ENCODE assay signal across 1 cellular context in genomic region chr2:29392774-29393173, GRCh38.
TF ChIP-seq lines count a peak whose summit lies in the region.

No MANE protein-coding gene starts in this region.

TF ChIP-seq in HepG2, 621 proteins besides CTCF, POLR2A, EP300 and RAD21 (continued from another document):
- no peak for TF ChIP-seq WIZ (CRISPR knock-in tag; IDR thresholded peaks at IDR 0.05)
- no peak for TF ChIP-seq ZNF546 (CRISPR knock-in tag; conservative IDR thresholded peaks at IDR 0.05)
- no peak for TF ChIP-seq SNAPC5 (CRISPR knock-in tag; IDR thresholded peaks at IDR 0.05; ENCODE audit: borderline replicate concordance)
- TF ChIP-seq TSC22D2 (CRISPR knock-in tag; IDR thresholded peaks at IDR 0.05; ENCODE audit: borderline replicate concordance): no peak
- TF ChIP-seq RFXAP (CRISPR knock-in tag; IDR thresholded peaks at IDR 0.05; ENCODE audit: borderline replicate concordance): no peak
- TF ChIP-seq ZSCAN31 (CRISPR knock-in tag; IDR thresholded peaks at IDR 0.05; ENCODE audit: low read depth): no peak
- TF ChIP-seq NCOR1 (IDR thresholded peaks at IDR 0.05; ENCODE audit: borderline replicate concordance, low read length): 0 out of 2 replicates have a peak, but pooled peaks have one; percentile 39
- no peak for TF ChIP-seq ZSCAN21 (CRISPR knock-in tag; IDR thresholded peaks at IDR 0.05; ENCODE audit: borderline replicate concordance)
- no peak for TF ChIP-seq HOXA3 (CRISPR knock-in tag; IDR thresholded peaks at IDR 0.05)
- peak; percentile 54 for TF ChIP-seq HNF4A (CRISPR knock-in tag; IDR thresholded peaks at IDR 0.05)
- TF ChIP-seq ADNP (CRISPR knock-in tag; IDR thresholded peaks at IDR 0.05): no peak
